ENCODE assay signal across 15 cellular contexts in genomic region chr7:149817836-149818535, GRCh38. TPM values are rescaled to one million over a fixed set of nuclear protein-coding genes. Genes with fewer than 3 reads are reported as not detected.
DNase-seq lines count a peak whose midpoint lies in the region; ATAC-seq, FAIRE-seq and TF ChIP-seq lines count a peak whose summit lies in the region.
"Had no signal": no experiment of that assay in that cellular context is flagged by ENCODE, and none has a peak within 500 bp of the region (broad histone marks: within the 10 kb centered on the region; RNA-seq: fewer than 3 reads in every experiment).

No MANE protein-coding gene starts in this region.

- POLR2A ChIA-PET in K562 (lab: Yijun Ruan, JAX), result interaction anchor here (0.5 kb wide), 2 partner anchors 9 to 389 kb away, joined by 3 read pairs; no protein-coding TSS in a partner anchor

- peak overlapping the region; percentile 64 for H3K18ac ChIP-seq in neuronal stem cell (ENCODE audit: low read length)

- no TSS peak for BruUV-seq in K562 (replicated peaks; lab: Mats Ljungman, UMichigan)

- no peaks in the 10 kb centered on the region for H3K9me3 Mint-ChIP-seq in T-helper 2 cell treated with Interferon-gamma antibody and Interleukin-4, amounts not matched to agents 5 μg/mL and 100 μg/mL, for 36 hours
- no peaks in the 10 kb centered on the region for H3K9me3 Mint-ChIP-seq in activated T-helper 1 cell treated with anti-CD3 and anti-CD28 coated beads, Interleukin-12 subunit alpha, Interleukin-12 subunit beta, Interleukin-2, Interleukin-4 antibody, amounts not matched to agents 30 ng/mL and 10 ng/mL and 1 ng/mL, durations not matched to agents 14 hours and 24 hours and 36 hours
- H3K9me3 Mint-ChIP-seq: CD4-positive, alpha-beta T cell had no signal

- in situ Hi-C loops in K562 (cut with MboI), result no loop called here

- no peaks in the 10 kb centered on the region for H3K79me2 ChIP-seq in K562 (ENCODE audit: control insufficient read depth, insufficient read depth, low read length)

- WGBS in K562 (ENCODE audit: insufficient coverage, low coverage, missing lambda C conversion rate), result 3% methylated on average over 23 of the region's 23 CpGs
- WGBS in neuronal stem cell (ENCODE audit: extremely low coverage in 2 of 2, insufficient read length in 2 of 2, insufficient replicate concordance in 1 of 2), 2 donors, result no CpG with 5 or more reads among the region's 23 CpGs
- 88 to 89% methylated on average over 20 to 23 of the region's 23 CpGs for WGBS in aorta, 2 donors

- intact Hi-C loops in Right ventricle myocardium superior (cut with DNase I), result no loop called here
- intact Hi-C loops in cardiac septum (cut with DNase I), result no loop called here
- intact Hi-C loops in K562 (cut with micrococcal nuclease), result no loop called here
- intact Hi-C loops in aorta (cut with DNase I), result no loop called here
- intact Hi-C loops in activated T-helper 1 cell treated with anti-CD3 and anti-CD28 coated beads, Interleukin-12 subunit alpha, Interleukin-12 subunit beta, Interleukin-2, Interleukin-4 antibody, amounts not matched to agents 30 ng/mL and 10 ng/mL and 1 ng/mL, durations not matched to agents 14 hours and 24 hours and 36 hours (cut with micrococcal nuclease), result no loop called here

- H3K27ac Mint-ChIP-seq in T-helper 2 cell treated with Interferon-gamma antibody and Interleukin-4, amounts not matched to agents 5 μg/mL and 100 μg/mL, for 36 hours, result no peak overlapping the region
- H3K27ac Mint-ChIP-seq in activated T-helper 1 cell treated with anti-CD3 and anti-CD28 coated beads, Interleukin-12 subunit alpha, Interleukin-12 subunit beta, Interleukin-2, Interleukin-4 antibody, amounts not matched to agents 30 ng/mL and 10 ng/mL and 1 ng/mL, durations not matched to agents 14 hours and 24 hours and 36 hours, result no peak overlapping the region
- H3K27ac Mint-ChIP-seq: CD4-positive, alpha-beta T cell had no signal

- H2BK12ac ChIP-seq in neuronal stem cell (ENCODE audit: low read length), result no peak overlapping the region

- H3K27me3 ChIP-seq in K562 (ENCODE audit: control insufficient read depth in 2 of 2, insufficient read depth in 2 of 2, low read length in 2 of 2) (peaks cover 25 to 97% of the 10 kb centered on the region in 2 experiments; a peak in 4 of 5 replicates), neuronal stem cell (ENCODE audit: control insufficient read depth in 3 of 3, insufficient read depth in 3 of 3, low read depth in 1 of 3, low read length in 3 of 3) (peaks cover 0 to 32% (median 0%) of the 10 kb centered on the region in 3 experiments), aorta (ENCODE audit: control insufficient read depth in 1 of 2, insufficient read depth in 2 of 2, low read length in 1 of 2) (no peaks in the 10 kb centered on the region)

- no peak overlapping the region for H3K4ac ChIP-seq in neuronal stem cell (ENCODE audit: low read length)

- peaks cover 31% of the 10 kb centered on the region for H4K20me1 ChIP-seq in K562 (replicated peaks; ENCODE audit: control insufficient read depth, insufficient read depth, low read length)

- no peak overlapping the region for H3K4me3 Mint-ChIP-seq in T-helper 2 cell treated with Interferon-gamma antibody and Interleukin-4, amounts not matched to agents 5 μg/mL and 100 μg/mL, for 36 hours
- no peak overlapping the region for H3K4me3 Mint-ChIP-seq in activated T-helper 1 cell treated with anti-CD3 and anti-CD28 coated beads, Interleukin-12 subunit alpha, Interleukin-12 subunit beta, Interleukin-2, Interleukin-4 antibody, amounts not matched to agents 30 ng/mL and 10 ng/mL and 1 ng/mL, durations not matched to agents 14 hours and 24 hours and 36 hours
- H3K4me3 Mint-ChIP-seq: CD4-positive, alpha-beta T cell had no signal

- H3K9me1 ChIP-seq in K562 (ENCODE audit: control insufficient read depth, insufficient read depth, low read length), result peaks cover 4% of the 10 kb centered on the region

- H3K27ac ChIP-seq in K562 (ENCODE audit: extremely low read depth, low read depth, low read length), result no peak overlapping the region
- H3K27ac ChIP-seq in neuronal stem cell (replicated peaks; ENCODE audit: low read length), result no peak overlapping the region
- H3K27ac ChIP-seq in aorta (ENCODE audit: low read depth in 1 of 2, low read length in 2 of 2), result no peak overlapping the region

- H2AFZ ChIP-seq in K562 (ENCODE audit: low read depth, low read length) (no peak overlapping the region), neuronal stem cell (ENCODE audit: low read length) (no peak overlapping the region)

- ATAC-seq in Right ventricle myocardium superior (ENCODE audit: poor library complexity) (no peak), K562 (no peak), aorta (ENCODE audit: low FRiP score) (no peak)
- ATAC-seq: HCT116 had no signal

- H3K4me1 Mint-ChIP-seq in T-helper 2 cell treated with Interferon-gamma antibody and Interleukin-4, amounts not matched to agents 5 μg/mL and 100 μg/mL, for 36 hours (ENCODE audit: low read depth), result no peaks in the 10 kb centered on the region
- H3K4me1 Mint-ChIP-seq in activated T-helper 1 cell treated with anti-CD3 and anti-CD28 coated beads, Interleukin-12 subunit alpha, Interleukin-12 subunit beta, Interleukin-2, Interleukin-4 antibody, amounts not matched to agents 30 ng/mL and 10 ng/mL and 1 ng/mL, durations not matched to agents 14 hours and 24 hours and 36 hours (ENCODE audit: low read depth), result no peaks in the 10 kb centered on the region

- no peak overlapping the region for H2BK120ac ChIP-seq in neuronal stem cell (ENCODE audit: low read depth, low read length)

- no peak for FAIRE-seq in K562 (lab: Jason Lieb, UNC)
- FAIRE-seq: H54 had no signal

- H3K9ac ChIP-seq in K562 (ENCODE audit: insufficient read depth in 1 of 2, low read depth in 2 of 2, low read length in 2 of 2), result 0 out of 4 replicates have a peak overlapping the region, but pooled peaks of 1 of the 2 experiments have one; percentile 1
- H3K9ac ChIP-seq in neuronal stem cell (ENCODE audit: low read depth, low read length, poor library complexity), result peak overlapping the region; percentile 21

- no peak overlapping the region for H3K14ac ChIP-seq in neuronal stem cell (ENCODE audit: low read length)

- DNase-seq in Right ventricle myocardium superior, result peak; percentile 25
- DNase-seq in cardiac septum (ENCODE audit: low spot score), result no peak
- no peak for DNase-seq in K562 (ENCODE audit: extremely low read depth in 1 of 4, low spot score in 3 of 4)
- no peak for DNase-seq in neuronal stem cell (ENCODE audit: low spot score)
- peak; percentile 30 to 61 for DNase-seq in aorta
- DNase-seq in T-helper 2 cell treated with Interferon-gamma antibody and Interleukin-4, amounts not matched to agents 5 μg/mL and 100 μg/mL, for 36 hours (ENCODE audit: low spot score), result no peak
- DNase-seq in activated T-helper 1 cell treated with anti-CD3 and anti-CD28 coated beads, Interleukin-12 subunit alpha, Interleukin-12 subunit beta, Interleukin-2, Interleukin-4 antibody, amounts not matched to agents 30 ng/mL and 10 ng/mL and 1 ng/mL, durations not matched to agents 14 hours and 24 hours and 36 hours (ENCODE audit: low spot score), result no peak
- DNase-seq: 8988T; AML-193; C1 segment of cervical spinal cord; Calu3; CD4-positive, alpha-beta T cell; DMS 273 treated with DMSO at 0.1 percent for 48 hours had no signal

- H3K27me3 Mint-ChIP-seq in T-helper 2 cell treated with Interferon-gamma antibody and Interleukin-4, amounts not matched to agents 5 μg/mL and 100 μg/mL, for 36 hours (ENCODE audit: low read depth), result no peaks in the 10 kb centered on the region
- H3K27me3 Mint-ChIP-seq in activated T-helper 1 cell treated with anti-CD3 and anti-CD28 coated beads, Interleukin-12 subunit alpha, Interleukin-12 subunit beta, Interleukin-2, Interleukin-4 antibody, amounts not matched to agents 30 ng/mL and 10 ng/mL and 1 ng/mL, durations not matched to agents 14 hours and 24 hours and 36 hours (ENCODE audit: insufficient read depth), result no peaks in the 10 kb centered on the region
- H3K27me3 Mint-ChIP-seq: CD4-positive, alpha-beta T cell had no signal

- no peak overlapping the region for H3K4me3 ChIP-seq in K562
- no peak overlapping the region for H3K4me3 ChIP-seq in neuronal stem cell (ENCODE audit: low read length in 2 of 2)
- no peak overlapping the region for H3K4me3 ChIP-seq in aorta (ENCODE audit: low read length in 2 of 2)

- peak overlapping the region; percentile 66 for H2BK5ac ChIP-seq in neuronal stem cell (ENCODE audit: low read length)

- H3K36me3 Mint-ChIP-seq in T-helper 2 cell treated with Interferon-gamma antibody and Interleukin-4, amounts not matched to agents 5 μg/mL and 100 μg/mL, for 36 hours (ENCODE audit: low read depth), result no peaks in the 10 kb centered on the region
- no peaks in the 10 kb centered on the region for H3K36me3 Mint-ChIP-seq in activated T-helper 1 cell treated with anti-CD3 and anti-CD28 coated beads, Interleukin-12 subunit alpha, Interleukin-12 subunit beta, Interleukin-2, Interleukin-4 antibody, amounts not matched to agents 30 ng/mL and 10 ng/mL and 1 ng/mL, durations not matched to agents 14 hours and 24 hours and 36 hours (ENCODE audit: low read depth)

- H3K4me1 ChIP-seq in K562 (replicated peaks in 1 of 2; ENCODE audit: control insufficient read depth in 2 of 2, insufficient read depth in 2 of 2, low read length in 2 of 2) (peaks cover 3 to 83% of the 10 kb centered on the region in 2 experiments; a peak in 3 of 5 replicates), neuronal stem cell (ENCODE audit: control insufficient read depth in 2 of 2, insufficient read depth in 1 of 2, low read depth in 1 of 2, low read length in 2 of 2) (peaks cover 0 to 11% of the 10 kb centered on the region in 2 donors), aorta (ENCODE audit: control insufficient read depth in 1 of 2, insufficient read depth in 2 of 2, low read length in 2 of 2) (no peaks in the 10 kb centered on the region)

- H3K4me2 ChIP-seq in K562 (ENCODE audit: insufficient read depth, low read length) (no peak overlapping the region), neuronal stem cell (ENCODE audit: insufficient read depth, low read length, poor library complexity, severe bottlenecking) (no peak overlapping the region)

- H2BK15ac ChIP-seq in neuronal stem cell (ENCODE audit: low read length), result no peak overlapping the region

- TF ChIP-seq EP300 in K562 (IDR thresholded peaks at IDR 0.05; ENCODE audit: low read length), result no peak

- peaks cover 5% of the 10 kb centered on the region for H3K79me1 ChIP-seq in neuronal stem cell (ENCODE audit: low read depth, low read length)

- H3K9me3 ChIP-seq in K562 (replicated peaks; ENCODE audit: control insufficient read depth, insufficient read depth, low read depth, low read length) (no peaks in the 10 kb centered on the region), neuronal stem cell (replicated peaks in 1 of 2; ENCODE audit: control insufficient read depth in 2 of 2, insufficient read depth in 1 of 2, low read depth in 1 of 2, low read length in 2 of 2) (no peaks in the 10 kb centered on the region), aorta (ENCODE audit: control insufficient read depth, low read length) (no peaks in the 10 kb centered on the region)

- no peak for TF ChIP-seq RAD21 in K562 (CRISPR knock-in tag; conservative IDR thresholded peaks at IDR 0.05 in 1 of 2, IDR thresholded peaks at IDR 0.05 in 1 of 2)

- CTCF ChIA-PET in K562 (lab: Yijun Ruan, JAX; ENCODE audit: low intra/inter-chr PET ratio), result no interaction called here

- H2AK5ac ChIP-seq in neuronal stem cell (ENCODE audit: low read depth, low read length), result peak overlapping the region; percentile 75

- no peak for TF ChIP-seq CTCF in K562 (IDR thresholded peaks at IDR 0.05 in 2 of 3, conservative IDR thresholded peaks at IDR 0.05 in 1 of 3; ENCODE audit: insufficient read depth in 2 of 3, low read depth in 1 of 3, low read length in 3 of 3)

- TF ChIP-seq POLR2A in K562 (conservative IDR thresholded peaks at IDR 0.05), result no peak

- no peak overlapping the region for H4K91ac ChIP-seq in neuronal stem cell (ENCODE audit: low read depth, low read length, poor library complexity)

- peak overlapping the region; percentile 17 for H4K8ac ChIP-seq in neuronal stem cell (ENCODE audit: low read depth, low read length)

- no peaks in the 10 kb centered on the region for H3K36me3 ChIP-seq in K562 (ENCODE audit: control insufficient read depth, insufficient read depth, low read length)
- no peaks in the 10 kb centered on the region for H3K36me3 ChIP-seq in neuronal stem cell (replicated peaks in 1 of 2; ENCODE audit: control insufficient read depth in 2 of 2, insufficient read depth in 2 of 2, low read length in 2 of 2)
- no peaks in the 10 kb centered on the region for H3K36me3 ChIP-seq in aorta (ENCODE audit: control insufficient read depth in 1 of 2, insufficient read depth in 2 of 2, low read length in 1 of 2)

- no peak overlapping the region for H3K23ac ChIP-seq in neuronal stem cell (ENCODE audit: low read depth, low read length, poor library complexity)

RNA-seq across cellular contexts. Expression of gene ZNF862, which starts 20.2 kb away (rescaled TPM):
- total RNA-seq in Right ventricle myocardium superior (12.2 TPM), cardiac septum (12.8 TPM), K562 (2014; rRNA removed) (1.8 and 3.1 TPM in 2 replicates), K562 (2014; rRNA removed; fragmentation: Illumina TruSeq; extraction: Trizol) (2.2 and 2.5 TPM in 2 replicates), K562 (2015; rRNA removed; fragmentation: Illumina TruSeq; extraction: Trizol) (3.4 and 3.9 TPM in 2 replicates), K562 (2021) (1.8 and 3.2 TPM in 2 replicates), aorta (10 to 100 TPM; 15.8 to 30.1 TPM)
- total RNA-seq in K562 (2011; cell fraction: chromatin; rRNA removed; ENCODE audit: low replicate concordance), result 9.2 and 11.5 TPM in 2 replicates
- total RNA-seq in K562 (2011; cell fraction: nucleolus; rRNA removed), result 5.3 and 7.7 TPM in 2 replicates
- total RNA-seq in K562 (2011; cell fraction: nucleoplasm; rRNA removed), result 6.3 and 11.7 TPM in 2 replicates
- polyA plus RNA-seq in K562 (2011; rRNA removed) (3.6 and 9.5 TPM in 2 replicates), K562 (2014; fragmentation: Illumina TruSeq; extraction: Trizol) (1.8 TPM in 2 replicates), K562 (2014; fragmentation: Nextera tagmentation; extraction: Ambion mirVana) (1 to 10 TPM; 1.1 to 1.5 TPM), K562 (2014; rRNA removed) (2.4 and 2.6 TPM in 2 replicates), aorta (1 to 10 TPM; 2.9 to 8.0 TPM)
- 1.7 and 5.3 TPM in 2 replicates for polyA plus RNA-seq in K562 (2011; cell fraction: cytosol; rRNA removed)
- polyA plus RNA-seq in K562 (2011; cell fraction: nucleus; rRNA removed), result 21.4 and 31.5 TPM in 2 replicates
- polyA plus RNA-seq in K562 (2012), result 1.7 and 8.3 TPM in 2 replicates
- 1.8 and 7.0 TPM in 2 replicates for polyA minus RNA-seq in K562 (2011; rRNA and poly(A)+ RNA removed)
- 2.5 and 2.8 TPM in 2 replicates for polyA minus RNA-seq in K562 (2011; cell fraction: cytosol; rRNA and poly(A)+ RNA removed)
- 8.2 and 30.1 TPM in 2 replicates for polyA minus RNA-seq in K562 (2011; cell fraction: nucleus; rRNA and poly(A)+ RNA removed)
- 7.1 TPM for polyA plus RNA-seq in neuronal stem cell (2013, experiment 1 of 2)
- polyA plus RNA-seq in neuronal stem cell (2013, experiment 2 of 2), result 6.8 TPM
- 14.2 and 19.3 TPM in 2 replicates for total RNA-seq in activated T-helper 1 cell treated with anti-CD3 and anti-CD28 coated beads, Interleukin-12 subunit alpha, Interleukin-12 subunit beta, Interleukin-2, Interleukin-4 antibody, amounts not matched to agents 30 ng/mL and 10 ng/mL and 1 ng/mL, durations not matched to agents 14 hours and 24 hours and 36 hours

RNA-seq across cellular contexts. Expression of gene ZNF467, which starts 44.6 kb away (rescaled TPM):
- total RNA-seq in Right ventricle myocardium superior (5.2 TPM), cardiac septum (7.0 TPM), K562 (2014; rRNA removed) (2.8 and 4.6 TPM in 2 replicates), K562 (2014; rRNA removed; fragmentation: Illumina TruSeq; extraction: Trizol) (0.80 and 1.3 TPM in 2 replicates), K562 (2015; rRNA removed; fragmentation: Illumina TruSeq; extraction: Trizol) (1.6 and 2.0 TPM in 2 replicates), K562 (2021) (14.2 and 16.2 TPM in 2 replicates), aorta (10 to 100 TPM; 13.3 to 18.5 TPM)
- 3.6 and 10.3 TPM in 2 replicates for total RNA-seq in K562 (2011; cell fraction: chromatin; rRNA removed; ENCODE audit: low replicate concordance)
- 7.6 and 11.7 TPM in 2 replicates for total RNA-seq in K562 (2011; cell fraction: nucleolus; rRNA removed)
- total RNA-seq in K562 (2011; cell fraction: nucleoplasm; rRNA removed), result 5.1 and 5.6 TPM in 2 replicates
- polyA plus RNA-seq in K562 (2011; rRNA removed) (2.4 and 3.9 TPM in 2 replicates), K562 (2014; fragmentation: Illumina TruSeq; extraction: Trizol) (1.7 and 3.2 TPM in 2 replicates), K562 (2014; fragmentation: Nextera tagmentation; extraction: Ambion mirVana) (under 1 TPM; 0.32 to 0.42 TPM), K562 (2014; rRNA removed) (6.6 and 8.3 TPM in 2 replicates), aorta (1 to 10 TPM; 2.1 to 5.7 TPM)
- polyA plus RNA-seq in K562 (2011; cell fraction: cytosol; rRNA removed), result 3.2 and 8.5 TPM in 2 replicates
- polyA plus RNA-seq in K562 (2011; cell fraction: nucleus; rRNA removed), result 17.0 and 31.8 TPM in 2 replicates
- 15.3 and 17.0 TPM in 2 replicates for polyA plus RNA-seq in K562 (2012)
- polyA minus RNA-seq in K562 (2011; rRNA and poly(A)+ RNA removed), result 0.60 and 1.1 TPM in 2 replicates
- polyA minus RNA-seq in K562 (2011; cell fraction: cytosol; rRNA and poly(A)+ RNA removed), result 7.6 and 15.2 TPM in 2 replicates
- 3.4 and 4.0 TPM in 2 replicates for polyA minus RNA-seq in K562 (2011; cell fraction: nucleus; rRNA and poly(A)+ RNA removed)
- polyA plus RNA-seq in neuronal stem cell (2013, experiment 1 of 2), result 6.2 TPM
- polyA plus RNA-seq in neuronal stem cell (2013, experiment 2 of 2), result 6.1 TPM
- 0.10 TPM in 2 replicates for total RNA-seq in activated T-helper 1 cell treated with anti-CD3 and anti-CD28 coated beads, Interleukin-12 subunit alpha, Interleukin-12 subunit beta, Interleukin-2, Interleukin-4 antibody, amounts not matched to agents 30 ng/mL and 10 ng/mL and 1 ng/mL, durations not matched to agents 14 hours and 24 hours and 36 hours

RNA-seq across cellular contexts. Expression of gene ATP6V0E2, which starts 55.8 kb away (rescaled TPM):
- total RNA-seq in Right ventricle myocardium superior (121 TPM), cardiac septum (80.2 TPM), K562 (2014; rRNA removed) (15.2 and 20.7 TPM in 2 replicates), K562 (2014; rRNA removed; fragmentation: Illumina TruSeq; extraction: Trizol) (4.0 and 4.7 TPM in 2 replicates), K562 (2015; rRNA removed; fragmentation: Illumina TruSeq; extraction: Trizol) (11.8 and 13.3 TPM in 2 replicates), K562 (2021) (17.8 and 18.5 TPM in 2 replicates), aorta (10 to 100 TPM; 12.2 to 19.9 TPM)
- 4.1 and 8.3 TPM in 2 replicates for total RNA-seq in K562 (2011; cell fraction: chromatin; rRNA removed; ENCODE audit: low replicate concordance)
- total RNA-seq in K562 (2011; cell fraction: nucleolus; rRNA removed), result 11.3 and 12.5 TPM in 2 replicates
- 10.7 and 14.9 TPM in 2 replicates for total RNA-seq in K562 (2011; cell fraction: nucleoplasm; rRNA removed)
- polyA plus RNA-seq in K562 (2011; rRNA removed) (7.1 and 16.0 TPM in 2 replicates), K562 (2014; fragmentation: Illumina TruSeq; extraction: Trizol) (12.8 and 17.0 TPM in 2 replicates), K562 (2014; fragmentation: Nextera tagmentation; extraction: Ambion mirVana) (under 1 TPM; 0.55 to 0.63 TPM), K562 (2014; rRNA removed) (10.9 and 14.4 TPM in 2 replicates), aorta (10 to 100 TPM; 16.0 to 24.3 TPM)
- polyA plus RNA-seq in K562 (2011; cell fraction: cytosol; rRNA removed), result 33.4 and 58.2 TPM in 2 replicates
- polyA plus RNA-seq in K562 (2011; cell fraction: nucleus; rRNA removed), result 12.9 and 16.7 TPM in 2 replicates
- polyA plus RNA-seq in K562 (2012), result 19.5 and 22.0 TPM in 2 replicates
- 4.0 and 5.8 TPM in 2 replicates for polyA minus RNA-seq in K562 (2011; rRNA and poly(A)+ RNA removed)
- polyA minus RNA-seq in K562 (2011; cell fraction: cytosol; rRNA and poly(A)+ RNA removed), result 11.0 and 19.7 TPM in 2 replicates
- polyA minus RNA-seq in K562 (2011; cell fraction: nucleus; rRNA and poly(A)+ RNA removed), result 2.6 and 8.4 TPM in 2 replicates
- polyA plus RNA-seq in neuronal stem cell (2013, experiment 1 of 2), result 63.8 TPM
- 60.2 TPM for polyA plus RNA-seq in neuronal stem cell (2013, experiment 2 of 2)
- total RNA-seq in activated T-helper 1 cell treated with anti-CD3 and anti-CD28 coated beads, Interleukin-12 subunit alpha, Interleukin-12 subunit beta, Interleukin-2, Interleukin-4 antibody, amounts not matched to agents 30 ng/mL and 10 ng/mL and 1 ng/mL, durations not matched to agents 14 hours and 24 hours and 36 hours, result 47.5 and 51.2 TPM in 2 replicates

Comparison
In these comparisons a context has a peak if more than half of its experiments do, and no peak if none do; other contexts are left out.
1. DNase-seq: peak in Right ventricle myocardium superior (single experiment) and aorta (2 of 2); none in cardiac septum (single experiment), K562 (0 of 4), neuronal stem cell (single experiment), T-helper 2 cell treated with Interferon-gamma antibody and Interleukin-4, amounts not matched to agents 5 μg/mL and 100 μg/mL, for 36 hours (single experiment) and activated T-helper 1 cell treated with anti-CD3 and anti-CD28 coated beads, Interleukin-12 subunit alpha, Interleukin-12 subunit beta, Interleukin-2, Interleukin-4 antibody, amounts not matched to agents 30 ng/mL and 10 ng/mL and 1 ng/mL, durations not matched to agents 14 hours and 24 hours and 36 hours (single experiment).